8 cellular contexts compared by ENCODE assay signal in genomic region chr5:134005415-134006118, GRCh38. TPM values are rescaled to one million over a fixed set of nuclear protein-coding genes. Genes with fewer than 3 reads are reported as not detected.
DNase-seq lines count a peak whose midpoint lies in the region; ATAC-seq and TF ChIP-seq lines count a peak whose summit lies in the region.

No MANE protein-coding gene starts in this region.

- no peak for TF ChIP-seq CTCF in prostate gland (IDR thresholded peaks at IDR 0.05)

- H3K36me3 Mint-ChIP-seq in activated CD4-positive, alpha-beta memory T cell treated with anti-CD3 and anti-CD28 coated beads for 36 hours, result peaks cover 21% of the 10 kb centered on the region

- H3K27ac ChIP-seq in prostate gland, result peak overlapping the region; percentile 97 to 98

- DNase-seq in AG08395 (ENCODE audit: low spot score) (peak; percentile 41), Right ventricle myocardium superior (peak; percentile 69), prostate gland (ENCODE audit: low spot score) (peak; percentile 19), NK-92 (lab: John Stamatoyannopoulos, UW; ENCODE audit: unreplicated experiment) (no peak), NCI-H1105 treated with DMSO at 0.1 percent for 48 hours (lab: John Stamatoyannopoulos, UW) (no peak)
- DNase-seq in activated CD4-positive, alpha-beta memory T cell treated with anti-CD3 and anti-CD28 coated beads for 36 hours, result no peak

- ATAC-seq in GM19395 (IDR thresholded peaks at IDR 0.05; ENCODE audit: unreplicated experiment) (peak; percentile 19), Right ventricle myocardium superior (ENCODE audit: poor library complexity) (peak; percentile 37), HG03175 (IDR thresholded peaks at IDR 0.05; ENCODE audit: unreplicated experiment) (no peak)

- intact Hi-C loops in activated CD4-positive, alpha-beta memory T cell treated with anti-CD3 and anti-CD28 coated beads for 36 hours (cut with micrococcal nuclease), result loop anchor here (1.0 to 10.0 kb wide), 3 partner anchors 33 to 729 kb away; partner anchors contain the start of genes CAMLG and SEC24A
- intact Hi-C loops in Right ventricle myocardium superior (cut with DNase I) (no loop called here), prostate gland (cut with DNase I) (no loop called here)

- POLR2A ChIA-PET in activated CD4-positive, alpha-beta memory T cell treated with anti-CD3 and anti-CD28 coated beads for 36 hours (lab: Charles Lee), result interaction anchor here (0.7 to 2.5 kb wide), 12 partner anchors 9 to 955 kb away, joined by 3 to 12 read pairs (median 4); partner anchors contain the start of genes PPP2CA and SKP1

- H3K27me3 ChIP-seq in prostate gland (replicated peaks; ENCODE audit: insufficient read depth), result no peaks in the 10 kb centered on the region

- H3K27ac Mint-ChIP-seq in activated CD4-positive, alpha-beta memory T cell treated with anti-CD3 and anti-CD28 coated beads for 36 hours, result peak overlapping the region; percentile 83

- H3K27me3 Mint-ChIP-seq in activated CD4-positive, alpha-beta memory T cell treated with anti-CD3 and anti-CD28 coated beads for 36 hours, result no peaks in the 10 kb centered on the region

- no peaks in the 10 kb centered on the region for H3K9me3 ChIP-seq in prostate gland

- H3K9me3 Mint-ChIP-seq in activated CD4-positive, alpha-beta memory T cell treated with anti-CD3 and anti-CD28 coated beads for 36 hours, result no peaks in the 10 kb centered on the region

- no peaks in the 10 kb centered on the region for H3K36me3 ChIP-seq in prostate gland

- peak overlapping the region; percentile 88 for H3K4me3 Mint-ChIP-seq in activated CD4-positive, alpha-beta memory T cell treated with anti-CD3 and anti-CD28 coated beads for 36 hours

- no peak for TF ChIP-seq POLR2A in prostate gland (IDR thresholded peaks at IDR 0.05)

- H3K4me3 ChIP-seq in prostate gland, result peak overlapping the region; percentile 88 to 91

- CTCF ChIA-PET in activated CD4-positive, alpha-beta memory T cell treated with anti-CD3 and anti-CD28 coated beads for 36 hours (lab: Charles Lee), result interaction anchor here (0.8 to 8.5 kb wide), 5 partner anchors 10 to 34 kb away, joined by 3 to 41 read pairs (median 5); no protein-coding TSS in a partner anchor

- WGBS in prostate gland, result 16% methylated on average over 41 of the region's 41 CpGs

- H3K4me1 ChIP-seq in prostate gland (replicated peaks), result peaks cover 12% of the 10 kb centered on the region

- peaks cover 30% of the 10 kb centered on the region for H3K4me1 Mint-ChIP-seq in activated CD4-positive, alpha-beta memory T cell treated with anti-CD3 and anti-CD28 coated beads for 36 hours (ENCODE audit: low read depth)

RNA-seq across cellular contexts. Expression of gene VDAC1, which starts 0.8 kb away (rescaled TPM):
- total RNA-seq in activated CD4-positive, alpha-beta memory T cell treated with anti-CD3 and anti-CD28 coated beads for 36 hours, result 100 to 1,000 TPM; 407 to 416 TPM
- total RNA-seq in Right ventricle myocardium superior, result 475 TPM
- total RNA-seq in prostate gland, result 100 to 1,000 TPM; 142 to 143 TPM

RNA-seq across cellular contexts. Expression of gene C5orf15, which starts 37.1 kb away (rescaled TPM):
- total RNA-seq in activated CD4-positive, alpha-beta memory T cell treated with anti-CD3 and anti-CD28 coated beads for 36 hours, result 10 to 100 TPM; 23.7 to 26.7 TPM
- total RNA-seq in Right ventricle myocardium superior, result 34.8 TPM
- total RNA-seq in prostate gland, result 10 to 100 TPM; 68.4 to 71.8 TPM

Comparison
In these comparisons a context has a peak if more than half of its experiments do, and no peak if none do; other contexts are left out.
1. DNase-seq: peak in AG08395 (single experiment), Right ventricle myocardium superior (single experiment) and prostate gland (single experiment); none in activated CD4-positive, alpha-beta memory T cell treated with anti-CD3 and anti-CD28 coated beads for 36 hours (single experiment), NK-92 (single experiment) and NCI-H1105 treated with DMSO at 0.1 percent for 48 hours (single experiment).